In genomic region chr2:202452744-202453143, GRCh38 we compare ENCODE assay signal across 27 cellular contexts.
"Had no signal": no experiment of that assay in that cellular context is flagged by ENCODE, and none has a peak within 500 bp of the region (broad histone marks: within the 10 kb centered on the region; RNA-seq: fewer than 3 reads in every experiment).

No MANE protein-coding gene starts in this region.

- H3K4me2 ChIP-seq: hepatocyte had no signal

- H3K27me3 Mint-ChIP-seq: dendritic cell treated with granulocyte-macrophage colony-stimulating factor and Interleukin-4, amounts not matched to agents 40 ng/mL and 50 ng/mL, for 4 days; effector memory CD8-positive, alpha-beta T cell had no signal

- H3K4me3 Mint-ChIP-seq: dendritic cell treated with granulocyte-macrophage colony-stimulating factor and Interleukin-4, amounts not matched to agents 40 ng/mL and 50 ng/mL, for 4 days; effector memory CD8-positive, alpha-beta T cell; endodermal cell had no signal

- H3K9me3 ChIP-seq: colonic mucosa, esophagus muscularis mucosa, esophagus squamous epithelium, gastrocnemius medialis, gastroesophageal sphincter, heart left ventricle had no signal

- ATAC-seq: effector memory CD8-positive, alpha-beta T cell; esophagus mucosa; foreskin keratinocyte; gastrocnemius medialis; gastroesophageal sphincter; heart left ventricle; heart right ventricle had no signal

- H3K9me3 Mint-ChIP-seq: dendritic cell treated with granulocyte-macrophage colony-stimulating factor and Interleukin-4, amounts not matched to agents 40 ng/mL and 50 ng/mL, for 4 days; effector memory CD8-positive, alpha-beta T cell had no signal

- H3K27me3 ChIP-seq: colonic mucosa, dorsolateral prefrontal cortex, esophagus muscularis mucosa, esophagus squamous epithelium, foreskin keratinocyte, gastrocnemius medialis, gastroesophageal sphincter, heart left ventricle, heart right ventricle, hepatocyte had no signal

- H3K4me1 ChIP-seq: colonic mucosa, esophagus squamous epithelium, gastrocnemius medialis had no signal

- H2AFZ ChIP-seq: hepatocyte had no signal

- H3K27ac ChIP-seq: colonic mucosa, dorsolateral prefrontal cortex, epithelial cell of prostate, esophagus muscularis mucosa, esophagus squamous epithelium, foreskin keratinocyte, gastrocnemius medialis, gastroesophageal sphincter, heart left ventricle, hepatocyte had no signal

- H3K27ac Mint-ChIP-seq: dendritic cell treated with granulocyte-macrophage colony-stimulating factor and Interleukin-4, amounts not matched to agents 40 ng/mL and 50 ng/mL, for 4 days; endodermal cell had no signal

- FAIRE-seq: endothelial cell of umbilical vein had no signal

- DNase-seq: colonic mucosa; cortex of kidney; dermis blood vessel endothelial cell; dorsolateral prefrontal cortex; effector CD4-positive, alpha-beta T cell; effector CD8-positive, alpha-beta T cell; effector memory CD4-positive, alpha-beta T cell; effector memory CD8-positive, alpha-beta T cell; endodermal cell; erythroblast; esophagus squamous epithelium; foreskin fibroblast; foreskin keratinocyte; foreskin melanocyte; gastrocnemius medialis; glutamatergic neuron; head of caudate nucleus; heart left ventricle; heart right ventricle had no signal

- H3K36me3 ChIP-seq: colonic mucosa, esophagus muscularis mucosa, gastrocnemius medialis, gastroesophageal sphincter, heart left ventricle had no signal

- H3K4me1 Mint-ChIP-seq: endodermal cell had no signal

- H3K4me3 ChIP-seq: colonic mucosa, coronary artery, dorsolateral prefrontal cortex, esophagus muscularis mucosa, esophagus squamous epithelium, gastrocnemius medialis, gastroesophageal sphincter, heart left ventricle, heart right ventricle, hepatocyte had no signal
